Comparison of ENCODE assay signal across 11 cellular contexts in the genomic region with DNA sequence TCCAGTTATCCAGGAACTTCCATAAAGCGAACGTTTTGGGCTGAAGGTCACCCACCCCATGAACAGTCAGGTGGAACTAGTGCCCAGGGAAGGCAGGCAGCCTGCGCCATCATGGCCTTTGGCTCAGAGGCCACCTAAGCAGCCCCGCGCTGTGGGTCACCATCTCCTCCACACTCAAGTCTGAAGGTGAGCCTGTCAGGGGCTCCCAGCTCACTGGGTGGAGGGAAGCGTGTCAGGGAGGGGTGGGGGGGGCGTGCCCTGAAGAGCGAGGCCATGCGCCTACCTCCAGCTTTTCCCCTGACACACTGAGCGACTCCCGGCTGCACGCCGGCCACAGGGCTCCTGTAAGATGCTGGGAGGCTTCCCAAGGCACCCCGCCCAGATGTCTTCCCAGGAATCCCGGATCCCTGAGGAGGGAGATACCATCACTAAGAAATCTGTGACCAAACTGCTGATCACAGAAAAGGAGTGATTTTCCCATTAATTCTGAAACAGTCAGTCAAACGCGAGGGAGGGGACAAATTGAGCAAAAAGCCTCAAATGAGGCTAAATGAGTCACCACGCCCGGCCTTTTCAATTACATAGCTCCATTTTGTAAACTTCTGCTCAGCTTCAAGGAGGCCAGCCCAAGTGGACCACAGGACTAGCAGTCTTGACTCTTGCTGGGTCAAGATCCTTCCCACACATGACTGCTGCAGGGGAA. TPM values are rescaled to one million over a fixed set of nuclear protein-coding genes. Genes with fewer than 3 reads are reported as not detected.
DNase-seq lines count a peak whose midpoint lies in the region; ATAC-seq and TF ChIP-seq lines count a peak whose summit lies in the region.
"Had no signal": no experiment of that assay in that cellular context is flagged by ENCODE, and none has a peak within 500 bp of the region (broad histone marks: within the 10 kb centered on the region; RNA-seq: fewer than 3 reads in every experiment).

No MANE protein-coding gene starts in this region.

- DNase-seq in EH (ENCODE audit: low read depth) (peak; percentile 44), HS-5 (ENCODE audit: low read depth) (peak; percentile 15), neural crest cell (ENCODE audit: low read depth, low spot score) (no peak), NCI-H1694 (lab: John Stamatoyannopoulos, UW) (no peak), occipital lobe (lab: John Stamatoyannopoulos, UW) (no peak)
- no peak for DNase-seq in stimulated activated CD4-positive, alpha-beta T cell treated with anti-CD3 and anti-CD28 coated beads, Interleukin-12 subunit alpha, Interleukin-12 subunit beta, amount 100 ng/mL, for 4 hours
- no peak for DNase-seq in effector CD8-positive, alpha-beta T cell (lab: John Stamatoyannopoulos, UW)
- DNase-seq: DMS79 treated with DMSO at 0.1 percent for 48 hours, heart right ventricle, PC-9 had no signal

- peak overlapping the region; percentile 14 for H3K4me3 Mint-ChIP-seq in activated T-helper 17 cell treated with anti-CD3 and anti-CD28 coated beads, Interleukin-2, amount 50 U/mL, for 72 hours
- no peak overlapping the region for H3K4me3 Mint-ChIP-seq in neural crest cell

- H3K27me3 Mint-ChIP-seq in activated T-helper 17 cell treated with anti-CD3 and anti-CD28 coated beads, Interleukin-2, amount 50 U/mL, for 72 hours: no peaks in the 10 kb centered on the region
- H3K27me3 Mint-ChIP-seq in neural crest cell (ENCODE audit: low read depth): no peaks in the 10 kb centered on the region

- no peaks in the 10 kb centered on the region for H3K9me3 Mint-ChIP-seq in activated T-helper 17 cell treated with anti-CD3 and anti-CD28 coated beads, Interleukin-2, amount 50 U/mL, for 72 hours
- no peaks in the 10 kb centered on the region for H3K9me3 Mint-ChIP-seq in neural crest cell

- H3K4me1 Mint-ChIP-seq in activated T-helper 17 cell treated with anti-CD3 and anti-CD28 coated beads, Interleukin-2, amount 50 U/mL, for 72 hours: peaks cover 8% of the 10 kb centered on the region
- H3K4me1 Mint-ChIP-seq in neural crest cell: no peaks in the 10 kb centered on the region

- peak; percentile 79 for ATAC-seq in activated T-helper 17 cell treated with anti-CD3 and anti-CD28 coated beads, Interleukin-2, amount 50 U/mL, for 72 hours (replicated peaks)

- H3K27ac Mint-ChIP-seq in activated T-helper 17 cell treated with anti-CD3 and anti-CD28 coated beads, Interleukin-2, amount 50 U/mL, for 72 hours: no peak overlapping the region
- peak overlapping the region; percentile 43 for H3K27ac Mint-ChIP-seq in neural crest cell (ENCODE audit: unreplicated experiment)

- TF ChIP-seq CTCF in neural crest cell (conservative IDR thresholded peaks at IDR 0.05): no peak

- H3K36me3 Mint-ChIP-seq in activated T-helper 17 cell treated with anti-CD3 and anti-CD28 coated beads, Interleukin-2, amount 50 U/mL, for 72 hours (ENCODE audit: low read depth): peaks cover 35% of the 10 kb centered on the region
- no peaks in the 10 kb centered on the region for H3K36me3 Mint-ChIP-seq in neural crest cell (ENCODE audit: low read depth)

RNA-seq across cellular contexts. Expression of a gene that starts 26.5 kb away (rescaled TPM):
- total RNA-seq in activated T-helper 17 cell treated with anti-CD3 and anti-CD28 coated beads, Interleukin-2, amount 50 U/mL, for 72 hours: 100 to 1,000 TPM in 1 of 2 donors, 10 to 100 TPM in 1; 97.4 to 113 TPM
- total RNA-seq in neural crest cell (15.7 and 18.6 TPM in 2 replicates), occipital lobe (4.4 TPM)

RNA-seq across cellular contexts. Expression of a gene that starts 44.7 kb away (rescaled TPM):
- 10 to 100 TPM; 23.6 to 31.6 TPM for total RNA-seq in activated T-helper 17 cell treated with anti-CD3 and anti-CD28 coated beads, Interleukin-2, amount 50 U/mL, for 72 hours
- total RNA-seq in neural crest cell: 13.8 and 15.9 TPM in 2 replicates
- total RNA-seq in occipital lobe: 5.0 TPM

RNA-seq across cellular contexts. Expression of a gene that starts 54.0 kb away (rescaled TPM):
- 10 to 100 TPM; 53.6 to 83.2 TPM for total RNA-seq in activated T-helper 17 cell treated with anti-CD3 and anti-CD28 coated beads, Interleukin-2, amount 50 U/mL, for 72 hours
- total RNA-seq in neural crest cell (84.7 and 86.4 TPM in 2 replicates), occipital lobe (29.5 TPM)

RNA-seq across cellular contexts. Expression of a gene that starts 54.3 kb away (rescaled TPM):
- total RNA-seq in activated T-helper 17 cell treated with anti-CD3 and anti-CD28 coated beads, Interleukin-2, amount 50 U/mL, for 72 hours: 10 to 100 TPM; 63.2 to 71.9 TPM
- total RNA-seq in neural crest cell: 57.2 and 59.0 TPM in 2 replicates
- 17.6 TPM for total RNA-seq in occipital lobe

Comparison
In these comparisons a context has a peak if more than half of its experiments do, and no peak if none do; other contexts are left out.
1. DNase-seq: peak in EH (single experiment) and HS-5 (single experiment); none in neural crest cell (single experiment), NCI-H1694 (single experiment), stimulated activated CD4-positive, alpha-beta T cell treated with anti-CD3 and anti-CD28 coated beads, Interleukin-12 subunit alpha, Interleukin-12 subunit beta, amount 100 ng/mL, for 4 hours (single experiment), occipital lobe (single experiment) and effector CD8-positive, alpha-beta T cell (single experiment).